ENCODE assay signal across 8 cellular contexts in the genomic region with DNA sequence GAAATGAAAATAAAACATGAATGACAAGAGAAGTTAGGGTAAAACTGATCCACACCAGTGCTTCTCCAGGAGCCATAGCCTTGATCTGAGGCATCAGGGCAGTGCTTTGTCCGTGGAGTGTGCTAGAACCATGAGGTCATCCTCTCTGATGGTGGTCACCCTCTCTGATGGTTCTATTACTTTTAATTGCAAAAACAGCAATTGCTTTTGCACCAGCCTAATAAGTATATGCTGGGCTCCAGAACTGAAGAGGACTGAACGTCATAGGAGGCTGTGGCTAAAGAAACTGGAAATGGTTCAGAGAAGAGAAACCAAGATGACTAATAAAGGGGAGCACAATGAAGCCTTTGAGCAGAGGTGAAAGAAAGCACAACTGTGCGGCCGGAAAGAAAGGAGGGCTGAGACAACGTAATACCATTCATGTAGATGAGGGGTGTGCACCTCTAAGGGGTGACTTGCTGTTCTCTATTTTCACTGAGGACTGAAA. TPM values are rescaled to one million over a fixed set of nuclear protein-coding genes. Genes with fewer than 3 reads are reported as not detected.
A peak's percentile ranks its signal among the peaks of the same experiment; 100 is the strongest.
DNase-seq lines count a peak whose midpoint lies in the region; ATAC-seq and TF ChIP-seq lines count a peak whose summit lies in the region.

No MANE protein-coding gene starts in this region.

- DNase-seq in cardiac fibroblast (ENCODE audit: low read depth in 2 of 2), result peak; percentile 71 to 76
- no peak for DNase-seq in NCI-H2227 (lab: John Stamatoyannopoulos, UW; ENCODE audit: unreplicated experiment)
- no peak for DNase-seq in NK-92 (lab: John Stamatoyannopoulos, UW; ENCODE audit: unreplicated experiment)

- ATAC-seq in GM18873 (IDR thresholded peaks at IDR 0.05; ENCODE audit: low FRiP score, unreplicated experiment), result peak; percentile 97
- ATAC-seq in HG02884 (IDR thresholded peaks at IDR 0.05; ENCODE audit: unreplicated experiment), result peak; percentile 99
- no peak for ATAC-seq in gastroesophageal sphincter

- H3F3A ChIP-seq in SU-DHL-6 (ENCODE audit: insufficient read depth), result no peaks in the 10 kb centered on the region

- peak overlapping the region; percentile 22 for H2AFZ ChIP-seq in SU-DHL-6 (ENCODE audit: low read depth, low read length, severe bottlenecking)

- H4K20me1 ChIP-seq in SU-DHL-6 (ENCODE audit: low read depth, low read length), result no peaks in the 10 kb centered on the region

- H3K9ac ChIP-seq in SU-DHL-6 (ENCODE audit: low read length) (no peak overlapping the region), skeletal muscle satellite cell (ENCODE audit: low read depth, low read length) (no peak overlapping the region)

- no peaks in the 10 kb centered on the region for H3K9me2 ChIP-seq in SU-DHL-6 (replicated peaks; ENCODE audit: insufficient read depth, low read length)

- H3K27ac ChIP-seq in SU-DHL-6 (ENCODE audit: low read depth, low read length), result no peak overlapping the region
- H3K27ac ChIP-seq in gastroesophageal sphincter, result no peak overlapping the region

- no peaks in the 10 kb centered on the region for H3K36me3 ChIP-seq in SU-DHL-6 (ENCODE audit: low read length)
- no peaks in the 10 kb centered on the region for H3K36me3 ChIP-seq in skeletal muscle satellite cell (ENCODE audit: insufficient read depth, low read length)
- no peaks in the 10 kb centered on the region for H3K36me3 ChIP-seq in gastroesophageal sphincter

- no peaks in the 10 kb centered on the region for H3K4me1 ChIP-seq in skeletal muscle satellite cell (ENCODE audit: control insufficient read depth, insufficient read depth, low read length)
- no peaks in the 10 kb centered on the region for H3K4me1 ChIP-seq in gastroesophageal sphincter

- H3K27me3 ChIP-seq in SU-DHL-6 (ENCODE audit: low read length) (no peaks in the 10 kb centered on the region), skeletal muscle satellite cell (ENCODE audit: control insufficient read depth, insufficient read depth, low read length) (peaks cover 7% of the 10 kb centered on the region), gastroesophageal sphincter (peaks cover 3% of the 10 kb centered on the region)

- no peaks in the 10 kb centered on the region for H3K9me3 ChIP-seq in SU-DHL-6 (ENCODE audit: insufficient read depth, low read length)
- no peaks in the 10 kb centered on the region for H3K9me3 ChIP-seq in skeletal muscle satellite cell (replicated peaks; ENCODE audit: low read length)
- H3K9me3 ChIP-seq in gastroesophageal sphincter, result no peaks in the 10 kb centered on the region

- 44 to 76% methylated on average over 5 of the region's 5 CpGs for WGBS in gastroesophageal sphincter (ENCODE audit: low coverage in 1 of 2), 2 donors

- TF ChIP-seq CTCF in SU-DHL-6 (IDR thresholded peaks at IDR 0.05; ENCODE audit: insufficient read depth, low read length, poor library complexity, severe bottlenecking) (no peak), cardiac fibroblast (IDR thresholded peaks at IDR 0.05; ENCODE audit: low read depth, low read length) (no peak), gastroesophageal sphincter (IDR thresholded peaks at IDR 0.05) (no peak)

- H3K4me2 ChIP-seq in SU-DHL-6 (ENCODE audit: low read depth, low read length, poor library complexity, severe bottlenecking), result no peak overlapping the region
- H3K4me2 ChIP-seq in skeletal muscle satellite cell (ENCODE audit: low read length), result peak overlapping the region; percentile 28

- no peaks in the 10 kb centered on the region for H3K79me2 ChIP-seq in SU-DHL-6 (ENCODE audit: insufficient read depth, low read length)

- no peak overlapping the region for H3K4me3 ChIP-seq in SU-DHL-6 (ENCODE audit: insufficient read depth, low read length, poor library complexity, severe bottlenecking)
- no peak overlapping the region for H3K4me3 ChIP-seq in cardiac fibroblast (replicated peaks in 1 of 2; ENCODE audit: low read depth in 2 of 2, low read length in 2 of 2)
- no peak overlapping the region for H3K4me3 ChIP-seq in skeletal muscle satellite cell (ENCODE audit: low read length)
- no peak overlapping the region for H3K4me3 ChIP-seq in gastroesophageal sphincter

- no peak for TF ChIP-seq POLR2A in gastroesophageal sphincter (IDR thresholded peaks at IDR 0.05)

- no peak for TF ChIP-seq EP300 in gastroesophageal sphincter (IDR thresholded peaks at IDR 0.05)

RNA-seq across cellular contexts. Expression of gene TMEM154, which starts 17.0 kb away (rescaled TPM):
- total RNA-seq in skeletal muscle satellite cell (2012; rRNA removed), result 3.9 and 9.6 TPM in 2 replicates
- total RNA-seq in gastroesophageal sphincter, result 10 to 100 TPM in 1 of 4 donors, 1 to 10 TPM in 2, under 1 TPM in 1; 0.77 to 13.6 (median 3.8) TPM

Comparison
In these comparisons a context has a peak if more than half of its experiments do, and no peak if none do; other contexts are left out.
1. DNase-seq: peak in cardiac fibroblast (2 of 2); none in NCI-H2227 (single experiment) and NK-92 (single experiment).